In the genomic region with DNA sequence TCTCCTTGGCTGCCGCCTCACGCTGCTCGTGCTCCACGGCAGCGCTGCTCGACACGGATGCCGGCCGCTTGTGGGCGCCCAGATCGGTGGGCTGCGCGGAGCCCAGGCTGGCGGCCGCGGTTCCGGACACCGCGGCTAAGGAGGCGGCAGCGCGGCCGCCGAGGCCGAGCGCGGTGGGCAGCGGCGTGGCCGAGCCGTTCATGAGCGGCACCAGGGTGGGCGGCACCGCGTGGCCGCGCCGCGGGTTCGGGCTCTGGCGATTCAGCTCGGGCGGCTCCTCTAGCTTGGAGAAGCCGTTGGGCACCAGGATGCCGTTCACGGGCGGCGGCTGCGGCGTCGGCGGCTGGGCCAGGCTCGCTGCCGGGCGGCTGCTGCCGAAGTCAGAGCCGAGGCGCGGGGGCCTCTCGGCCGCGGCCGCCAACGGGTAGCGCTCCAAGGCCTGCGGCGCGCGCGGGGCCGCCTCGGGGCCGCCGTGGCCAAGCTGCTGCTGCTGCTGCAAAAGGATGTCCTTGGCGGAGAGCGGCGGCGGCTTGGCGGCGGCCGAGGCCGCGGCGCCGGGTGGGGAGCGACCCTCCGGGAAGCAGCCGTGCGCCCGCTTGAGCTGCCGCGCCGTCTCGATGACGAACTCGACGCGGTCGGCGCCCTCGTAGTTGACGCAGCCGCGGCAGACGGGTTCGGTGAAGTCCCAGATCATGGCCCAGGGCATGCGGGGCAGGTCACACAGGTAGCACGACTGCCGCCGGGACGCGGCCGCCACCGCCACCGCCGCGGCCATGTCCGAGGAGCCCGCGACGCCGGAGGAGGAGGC, we compare ENCODE assay signal across 1 cellular context.
TF ChIP-seq lines count a peak whose summit lies in the region.

No MANE protein-coding gene starts in this region.

TF ChIP-seq in HCT116, 20 proteins besides CTCF, POLR2A, EP300 and RAD21 (continued from another document):
- no peak for TF ChIP-seq ZNF274 (IDR thresholded peaks at IDR 0.05; ENCODE audit: low read depth, low read length)
- TF ChIP-seq EZH2phosphoT487 (IDR thresholded peaks at IDR 0.05; ENCODE audit: borderline replicate concordance) = no peak
